ENCODE assay signal across 8 cellular contexts in the genomic region with DNA sequence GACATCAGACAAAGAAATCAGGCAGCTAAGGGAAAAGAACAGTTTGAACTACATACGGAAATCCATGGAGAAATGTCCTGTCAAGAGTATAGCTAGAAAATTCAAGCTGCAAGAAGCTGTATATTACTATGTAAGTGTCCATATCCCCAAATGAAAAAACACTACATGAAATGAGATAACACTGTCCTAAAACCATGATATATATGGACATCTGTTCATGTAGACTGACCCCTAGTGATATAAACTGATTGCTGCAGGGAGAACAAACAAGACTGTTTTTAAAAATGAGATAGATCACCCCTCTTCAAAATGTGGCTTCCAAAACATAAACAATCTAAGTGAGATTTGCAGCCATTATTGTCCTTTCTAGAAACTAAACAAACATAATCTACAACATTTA.
A peak's percentile ranks its signal among the peaks of the same experiment; 100 is the strongest.
DNase-seq lines count a peak whose midpoint lies in the region; TF ChIP-seq lines count a peak whose summit lies in the region.

No MANE protein-coding gene starts in this region.

- no peaks in the 10 kb centered on the region for H3K27me3 Mint-ChIP-seq in endothelial cell (ENCODE audit: unreplicated experiment)

- WGBS in stomach, 5 donors: 55 to 86% (median 72%) methylated on average over 1 of the region's 1 CpG

- no peak overlapping the region for H3K4me3 ChIP-seq in stomach

- no peaks in the 10 kb centered on the region for H3K4me1 Mint-ChIP-seq in endothelial cell (ENCODE audit: unreplicated experiment)

- TF ChIP-seq CTCF in endothelial cell (IDR thresholded peaks at IDR 0.05; ENCODE audit: unreplicated experiment) (peak; percentile 56), stomach (IDR thresholded peaks at IDR 0.05) (peak in 4 of 7 experiments; percentile 12 to 38 (median 17))

- H3K27ac Mint-ChIP-seq in endothelial cell (ENCODE audit: unreplicated experiment): no peak overlapping the region

- H3K4me1 ChIP-seq in stomach: no peaks in the 10 kb centered on the region

- H3K27ac ChIP-seq in stomach: no peak overlapping the region

- no peaks in the 10 kb centered on the region for H3K9me3 ChIP-seq in stomach

- H3K9me3 Mint-ChIP-seq in endothelial cell (ENCODE audit: unreplicated experiment): no peaks in the 10 kb centered on the region

- H3K36me3 Mint-ChIP-seq in endothelial cell (ENCODE audit: low read depth, unreplicated experiment): no peaks in the 10 kb centered on the region

- H3K36me3 ChIP-seq in stomach: no peaks in the 10 kb centered on the region

- intact Hi-C loops in stomach (cut with DNase I; ENCODE audit: low total_unique reads): no loop called here

- H3K4me3 Mint-ChIP-seq in endothelial cell (ENCODE audit: unreplicated experiment): no peak overlapping the region

- DNase-seq in NCI-H1417 (lab: John Stamatoyannopoulos, UW) (peak in 2 of 3 experiments; percentile 15 to 67), NCI-H1417 treated with DMSO at 0.1 percent for 48 hours (lab: John Stamatoyannopoulos, UW) (no peak), NCI-H748 treated with DMSO at 0.1 percent for 48 hours (lab: John Stamatoyannopoulos, UW) (peak; percentile 40), endothelial cell (ENCODE audit: low spot score) (no peak), stomach (no peak), occipital lobe (lab: John Stamatoyannopoulos, UW) (no peak), NCI-H774 (lab: John Stamatoyannopoulos, UW) (no peak)
- DNase-seq in activated CD4-positive, alpha-beta T cell treated with anti-CD3 and anti-CD28 coated beads for 4 hours: no peak

- no peaks in the 10 kb centered on the region for H3K27me3 ChIP-seq in stomach

- TF ChIP-seq POLR2A in stomach (IDR thresholded peaks at IDR 0.05): no peak

- TF ChIP-seq EP300 in stomach (IDR thresholded peaks at IDR 0.05): no peak

Comparison
In these comparisons a context has a peak if more than half of its experiments do, and no peak if none do; other contexts are left out.
1. DNase-seq: peak in NCI-H1417 (2 of 3) and NCI-H748 treated with DMSO at 0.1 percent for 48 hours (single experiment); none in NCI-H1417 treated with DMSO at 0.1 percent for 48 hours (single experiment), endothelial cell (single experiment), stomach (single experiment), activated CD4-positive, alpha-beta T cell treated with anti-CD3 and anti-CD28 coated beads for 4 hours (0 of 2), occipital lobe (single experiment) and NCI-H774 (single experiment).